In genomic region chr13:26663801-26664200, GRCh38 we compare ENCODE assay signal across 18 cellular contexts.
DNase-seq lines count a peak whose midpoint lies in the region; ATAC-seq, FAIRE-seq and TF ChIP-seq lines count a peak whose summit lies in the region.
"Had no signal": no experiment of that assay in that cellular context is flagged by ENCODE, and none has a peak within 500 bp of the region (broad histone marks: within the 10 kb centered on the region; RNA-seq: fewer than 3 reads in every experiment).

No MANE protein-coding gene starts in this region.

- CTCF ChIA-PET in WTC11 (lab: Charles Lee), result interaction anchor here (1.6 to 1.7 kb wide), 2 partner anchors 33 to 35 kb away, joined by 6 read pairs; no protein-coding TSS in a partner anchor
- CTCF ChIA-PET in HEK293T (lab: Yijun Ruan, JAX), result no interaction called here

- TF ChIP-seq POLR2A in lower leg skin (IDR thresholded peaks at IDR 0.05), result no peak

- peak overlapping the region; percentile 2; the same call in 1 of the 2 replicates for H3K27ac Mint-ChIP-seq in WTC11
- H3K27ac Mint-ChIP-seq: IgD-negative memory B cell, naive B cell had no signal

- no peaks in the 10 kb centered on the region for H3K9me3 ChIP-seq in pancreas
- H3K9me3 ChIP-seq: left ventricle myocardium inferior, Peyer's patch, testis had no signal

- H3K4me1 ChIP-seq in pancreas, result no peaks in the 10 kb centered on the region
- H3K4me1 ChIP-seq: Peyer's patch had no signal

- H3K27me3 Mint-ChIP-seq in WTC11 (ENCODE audit: low read depth), result no peaks in the 10 kb centered on the region
- H3K27me3 Mint-ChIP-seq: IgD-negative memory B cell had no signal

- intact Hi-C loops in pancreas (cut with DNase I) (no loop called here), lower leg skin (cut with DNase I; ENCODE audit: low total_unique reads) (no loop called here)

- H3K27me3 ChIP-seq in pancreas, result no peaks in the 10 kb centered on the region
- H3K27me3 ChIP-seq: Peyer's patch, testis had no signal

- no peak overlapping the region for H3K4me3 ChIP-seq in pancreas
- no peak overlapping the region for H3K4me3 ChIP-seq in lower leg skin (ENCODE audit: low read depth, poor library complexity, severe bottlenecking)
- H3K4me3 ChIP-seq: left ventricle myocardium inferior, Peyer's patch, testis had no signal

- POLR2A ChIA-PET in WTC11 (lab: Charles Lee), result no interaction called here
- POLR2A ChIA-PET in HEK293T (lab: Yijun Ruan, JAX), result no interaction called here

- TF ChIP-seq CTCF in WTC11 (IDR thresholded peaks at IDR 0.05) (no peak), pancreas (IDR thresholded peaks at IDR 0.05) (no peak), lower leg skin (IDR thresholded peaks at IDR 0.05) (no peak)

- FAIRE-seq in pancreas (lab: Jason Lieb, UNC), result no peak
- FAIRE-seq: H54 had no signal

- no peak overlapping the region for H3K27ac ChIP-seq in pancreas
- H3K27ac ChIP-seq: 22Rv1, C4-2B, left ventricle myocardium inferior, Peyer's patch, testis had no signal

- H3K4me1 Mint-ChIP-seq in WTC11, result peaks cover 4% of the 10 kb centered on the region
- H3K4me1 Mint-ChIP-seq: naive B cell had no signal

- DNase-seq in DMS 273 (lab: John Stamatoyannopoulos, UW; ENCODE audit: unreplicated experiment), result peak; percentile 4
- DNase-seq in DMS 273 treated with DMSO at 0.1 percent for 48 hours (lab: John Stamatoyannopoulos, UW), result no peak
- peak; percentile 56 for DNase-seq in NCI-H2196 (lab: John Stamatoyannopoulos, UW; ENCODE audit: unreplicated experiment)
- no peak for DNase-seq in WTC11 (ENCODE audit: low spot score)
- no peak for DNase-seq in pancreas
- DNase-seq in HEK293T (ENCODE audit: extremely low spot score), result no peak
- no peak for DNase-seq in lower leg skin (ENCODE audit: low spot score in 2 of 2)
- DNase-seq in stimulated activated naive CD4-positive, alpha-beta T cell treated with Interleukin-2 at 50 U/mL for 16 hours (lab: John Stamatoyannopoulos, UW), result no peak
- DNase-seq: left ventricle myocardium inferior, naive B cell, NCI-H187, Peyer's patch, SW 1271, testis had no signal

- 38 to 44% methylated on average over 4 of the region's 4 CpGs for WGBS in pancreas, 2 donors
- 59 to 65% methylated on average over 4 of the region's 4 CpGs for WGBS in lower leg skin, 2 donors

- ATAC-seq in WTC11 (no peak), pancreas (peak in 3 of 4 donors; percentile 32 to 70 (median 61))

- no peaks in the 10 kb centered on the region for H3K36me3 Mint-ChIP-seq in WTC11
- H3K36me3 Mint-ChIP-seq: IgD-negative memory B cell, naive B cell had no signal

- no peak overlapping the region for H3K4me3 Mint-ChIP-seq in WTC11
- H3K4me3 Mint-ChIP-seq: IgD-negative memory B cell, naive B cell had no signal

- no peaks in the 10 kb centered on the region for H3K9me3 Mint-ChIP-seq in WTC11
- H3K9me3 Mint-ChIP-seq: IgD-negative memory B cell, naive B cell had no signal

- no peaks in the 10 kb centered on the region for H3K36me3 ChIP-seq in pancreas
- H3K36me3 ChIP-seq: left ventricle myocardium inferior, Peyer's patch had no signal

TF ChIP-seq in WTC11, 78 proteins besides CTCF, POLR2A, EP300 and RAD21:
- no peak for TF ChIP-seq SMAD4 (CRISPR knock-in tag; IDR thresholded peaks at IDR 0.05)
- 0 out of 2 replicates have a peak, but pooled peaks have one; percentile 27 for TF ChIP-seq PRDM15 (CRISPR knock-in tag; IDR thresholded peaks at IDR 0.05)

TF ChIP-seq in HEK293T, 16 proteins besides CTCF, POLR2A, EP300 and RAD21:
- no peak for TF ChIP-seq HDGF (IDR thresholded peaks at IDR 0.05; ENCODE audit: borderline replicate concordance)
- no peak for TF ChIP-seq ARNT (IDR thresholded peaks at IDR 0.05)
- no peak for TF ChIP-seq FOXA1 (IDR thresholded peaks at IDR 0.05)
- no peak for TF ChIP-seq CTBP1 (IDR thresholded peaks at IDR 0.05; ENCODE audit: borderline replicate concordance)
- no peak for TF ChIP-seq BHLHE40 (IDR thresholded peaks at IDR 0.05; ENCODE audit: borderline replicate concordance)
- TF ChIP-seq FOXM1 (IDR thresholded peaks at IDR 0.05; ENCODE audit: borderline replicate concordance), result no peak
- no peak for TF ChIP-seq SUZ12 (IDR thresholded peaks at IDR 0.05)
- TF ChIP-seq, protein P1, sequence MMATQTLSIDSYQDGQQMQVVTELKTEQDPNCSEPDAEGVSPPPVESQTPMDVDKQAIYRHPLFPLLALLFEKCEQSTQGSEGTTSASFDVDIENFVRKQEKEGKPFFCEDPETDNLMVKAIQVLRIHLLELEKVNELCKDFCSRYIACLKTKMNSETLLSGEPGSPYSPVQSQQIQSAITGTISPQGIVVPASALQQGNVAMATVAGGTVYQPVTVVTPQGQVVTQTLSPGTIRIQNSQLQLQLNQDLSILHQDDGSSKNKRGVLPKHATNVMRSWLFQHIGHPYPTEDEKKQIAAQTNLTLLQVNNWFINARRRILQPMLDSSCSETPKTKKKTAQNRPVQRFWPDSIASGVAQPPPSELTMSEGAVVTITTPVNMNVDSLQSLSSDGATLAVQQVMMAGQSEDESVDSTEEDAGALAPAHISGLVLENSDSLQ (IDR thresholded peaks at IDR 0.05), result no peak
- no peak for TF ChIP-seq LEF1 (IDR thresholded peaks at IDR 0.05; ENCODE audit: borderline replicate concordance)
- no peak for TF ChIP-seq ZNF384 (IDR thresholded peaks at IDR 0.05)
- TF ChIP-seq SP1 (IDR thresholded peaks at IDR 0.05), result no peak
- TF ChIP-seq TARDBP (IDR thresholded peaks at IDR 0.05), result no peak
TF ChIP-seq in HEK293T: peak in this region for 0.

Comparison
In these comparisons a context has a peak if more than half of its experiments do, and no peak if none do; other contexts are left out.
1. DNase-seq: peak in DMS 273 (single experiment) and NCI-H2196 (single experiment); none in DMS 273 treated with DMSO at 0.1 percent for 48 hours (single experiment), WTC11 (single experiment), pancreas (0 of 6), HEK293T (single experiment), lower leg skin (0 of 2) and stimulated activated naive CD4-positive, alpha-beta T cell treated with Interleukin-2 at 50 U/mL for 16 hours (single experiment).